Comparison of ENCODE assay signal across 8 cellular contexts in genomic region chr3:34683851-34684250, GRCh38.
A peak's percentile ranks its signal among the peaks of the same experiment; 100 is the strongest.
DNase-seq lines count a peak whose midpoint lies in the region; ATAC-seq and TF ChIP-seq lines count a peak whose summit lies in the region.

No MANE protein-coding gene starts in this region.

- no peak for ATAC-seq in GM19463 (IDR thresholded peaks at IDR 0.05; ENCODE audit: unreplicated experiment)

- H3K36me3 Mint-ChIP-seq in activated naive CD4-positive, alpha-beta T cell treated with anti-CD3 and anti-CD28 coated beads for 36 hours (ENCODE audit: low read depth): no peaks in the 10 kb centered on the region

- no peaks in the 10 kb centered on the region for H3K27me3 Mint-ChIP-seq in activated naive CD4-positive, alpha-beta T cell treated with anti-CD3 and anti-CD28 coated beads for 36 hours (ENCODE audit: low read depth)

- no peaks in the 10 kb centered on the region for H3K9me3 Mint-ChIP-seq in activated naive CD4-positive, alpha-beta T cell treated with anti-CD3 and anti-CD28 coated beads for 36 hours

- no peaks in the 10 kb centered on the region for H3K9me3 ChIP-seq in MM.1S (replicated peaks; ENCODE audit: insufficient read depth, low read length)
- H3K9me3 ChIP-seq in neural cell (ENCODE audit: low read length): peaks cover 5% of the 10 kb centered on the region

- H3K36me3 ChIP-seq in MM.1S (replicated peaks; ENCODE audit: insufficient read depth, low read length) (no peaks in the 10 kb centered on the region), neural cell (ENCODE audit: insufficient read depth, low read length) (no peaks in the 10 kb centered on the region)

- CTCF ChIA-PET in activated naive CD4-positive, alpha-beta T cell treated with anti-CD3 and anti-CD28 coated beads for 36 hours (lab: Charles Lee): interaction anchor here (0.7 to 2.6 kb wide), 6 partner anchors 25 to 803 kb away, joined by 3 to 15 read pairs (median 4); no protein-coding TSS in a partner anchor

- H3K27ac ChIP-seq in MM.1S (ENCODE audit: low read length) (no peak overlapping the region), VCaP (no peak overlapping the region), neural cell (ENCODE audit: low read length) (no peak overlapping the region)

- H3K4me2 ChIP-seq in MM.1S (ENCODE audit: low read depth, low read length) (no peak overlapping the region), neural cell (ENCODE audit: low read length) (no peak overlapping the region)

- no peaks in the 10 kb centered on the region for H3K4me1 ChIP-seq in MM.1S (ENCODE audit: low read length)

- H3K27me3 ChIP-seq in MM.1S (replicated peaks; ENCODE audit: insufficient read depth, low read length) (no peaks in the 10 kb centered on the region), neural cell (ENCODE audit: insufficient read depth, low read depth, low read length) (no peaks in the 10 kb centered on the region)

- no peak overlapping the region for H3K4me3 ChIP-seq in MM.1S (ENCODE audit: low read length)
- no peak overlapping the region for H3K4me3 ChIP-seq in fibroblast of pulmonary artery (replicated peaks; ENCODE audit: low read depth, low read length)
- H3K4me3 ChIP-seq in neural cell (ENCODE audit: low read length): no peak overlapping the region

- peak; percentile 71 for TF ChIP-seq RAD21 in neural cell (conservative IDR thresholded peaks at IDR 0.05)

- no peak overlapping the region for H3K27ac Mint-ChIP-seq in activated naive CD4-positive, alpha-beta T cell treated with anti-CD3 and anti-CD28 coated beads for 36 hours

- DNase-seq in activated naive CD4-positive, alpha-beta T cell treated with anti-CD3 and anti-CD28 coated beads for 36 hours: peak; percentile 67
- no peak for DNase-seq in activated naive CD4-positive, alpha-beta T cell treated with Interleukin-2 at 50 U/mL for 16 hours
- peak; percentile 76 for DNase-seq in MM.1S
- DNase-seq in fibroblast of pulmonary artery (ENCODE audit: low read depth): peak; percentile 71
- no peak for DNase-seq in GF-D8 (lab: John Stamatoyannopoulos, UW)

- H3F3A ChIP-seq in MM.1S (ENCODE audit: insufficient read depth, low read length) (no peaks in the 10 kb centered on the region), neural cell (ENCODE audit: insufficient read depth, low read length, poor library complexity, severe bottlenecking) (no peaks in the 10 kb centered on the region)

- no peak overlapping the region for H2AFZ ChIP-seq in MM.1S (ENCODE audit: low read length)
- no peak overlapping the region for H2AFZ ChIP-seq in neural cell (ENCODE audit: low read depth, low read length)

- H3K9ac ChIP-seq in MM.1S (ENCODE audit: low read length) (no peak overlapping the region), neural cell (ENCODE audit: low read length) (no peak overlapping the region)

- no peaks in the 10 kb centered on the region for H4K20me1 ChIP-seq in MM.1S (ENCODE audit: insufficient read depth, low read length)
- no peaks in the 10 kb centered on the region for H4K20me1 ChIP-seq in neural cell (ENCODE audit: insufficient read depth)

- peak; percentile 75 for TF ChIP-seq CTCF in MM.1S (IDR thresholded peaks at IDR 0.05; ENCODE audit: low read length)
- peak; percentile 86 for TF ChIP-seq CTCF in VCaP (conservative IDR thresholded peaks at IDR 0.05)
- TF ChIP-seq CTCF in fibroblast of pulmonary artery (IDR thresholded peaks at IDR 0.05; ENCODE audit: low read length, missing control alignments): peak; percentile 71
- TF ChIP-seq CTCF in neural cell (IDR thresholded peaks at IDR 0.05; ENCODE audit: poor library complexity, severe bottlenecking): peak; percentile 61

- no peaks in the 10 kb centered on the region for H3K4me1 Mint-ChIP-seq in activated naive CD4-positive, alpha-beta T cell treated with anti-CD3 and anti-CD28 coated beads for 36 hours (ENCODE audit: low read depth)

- H3K4me3 Mint-ChIP-seq in activated naive CD4-positive, alpha-beta T cell treated with anti-CD3 and anti-CD28 coated beads for 36 hours: no peak overlapping the region

- H3K79me2 ChIP-seq in MM.1S (ENCODE audit: low read length): no peaks in the 10 kb centered on the region
- no peaks in the 10 kb centered on the region for H3K79me2 ChIP-seq in neural cell (replicated peaks; ENCODE audit: insufficient read depth, low read length)

- intact Hi-C loops in activated naive CD4-positive, alpha-beta T cell treated with anti-CD3 and anti-CD28 coated beads for 36 hours (cut with micrococcal nuclease): loop anchor here (1.0 to 2.0 kb wide), 3 partner anchors 424 to 801 kb away; no protein-coding TSS in a partner anchor

- H3K9me2 ChIP-seq in MM.1S (replicated peaks; ENCODE audit: insufficient read depth, low read length) (no peaks in the 10 kb centered on the region), neural cell (ENCODE audit: insufficient read depth, low read length) (no peaks in the 10 kb centered on the region)

- TF ChIP-seq EP300 in neural cell (conservative IDR thresholded peaks at IDR 0.05; ENCODE audit: poor library complexity, severe bottlenecking): no peak

TF ChIP-seq in neural cell, 6 proteins besides CTCF, POLR2A, EP300 and RAD21:
- TF ChIP-seq MXI1 (conservative IDR thresholded peaks at IDR 0.05; ENCODE audit: poor library complexity, severe bottlenecking) (no peak), SMC3 (conservative IDR thresholded peaks at IDR 0.05; ENCODE audit: poor library complexity) (peak; percentile 70)

Comparison
In these comparisons a context has a peak if more than half of its experiments do, and no peak if none do; other contexts are left out.
1. DNase-seq: peak in activated naive CD4-positive, alpha-beta T cell treated with anti-CD3 and anti-CD28 coated beads for 36 hours (single experiment), MM.1S (single experiment) and fibroblast of pulmonary artery (single experiment); none in activated naive CD4-positive, alpha-beta T cell treated with Interleukin-2 at 50 U/mL for 16 hours (single experiment) and GF-D8 (single experiment).
2. Peak in every context shown above with its lines, with median percentiles within 50 percentile points of each other: CTCF ChIP-seq.